In genomic region chr10:124476043-124476725, GRCh38 we compare ENCODE assay signal across 1 cellular context.
A peak's percentile ranks its signal among the peaks of the same experiment; 100 is the strongest.
TF ChIP-seq lines count a peak whose summit lies in the region.

No MANE protein-coding gene starts in this region.

TF ChIP-seq in HepG2, 621 proteins besides CTCF, POLR2A, EP300 and RAD21 (continued from another document):
- TF ChIP-seq, protein P1, sequence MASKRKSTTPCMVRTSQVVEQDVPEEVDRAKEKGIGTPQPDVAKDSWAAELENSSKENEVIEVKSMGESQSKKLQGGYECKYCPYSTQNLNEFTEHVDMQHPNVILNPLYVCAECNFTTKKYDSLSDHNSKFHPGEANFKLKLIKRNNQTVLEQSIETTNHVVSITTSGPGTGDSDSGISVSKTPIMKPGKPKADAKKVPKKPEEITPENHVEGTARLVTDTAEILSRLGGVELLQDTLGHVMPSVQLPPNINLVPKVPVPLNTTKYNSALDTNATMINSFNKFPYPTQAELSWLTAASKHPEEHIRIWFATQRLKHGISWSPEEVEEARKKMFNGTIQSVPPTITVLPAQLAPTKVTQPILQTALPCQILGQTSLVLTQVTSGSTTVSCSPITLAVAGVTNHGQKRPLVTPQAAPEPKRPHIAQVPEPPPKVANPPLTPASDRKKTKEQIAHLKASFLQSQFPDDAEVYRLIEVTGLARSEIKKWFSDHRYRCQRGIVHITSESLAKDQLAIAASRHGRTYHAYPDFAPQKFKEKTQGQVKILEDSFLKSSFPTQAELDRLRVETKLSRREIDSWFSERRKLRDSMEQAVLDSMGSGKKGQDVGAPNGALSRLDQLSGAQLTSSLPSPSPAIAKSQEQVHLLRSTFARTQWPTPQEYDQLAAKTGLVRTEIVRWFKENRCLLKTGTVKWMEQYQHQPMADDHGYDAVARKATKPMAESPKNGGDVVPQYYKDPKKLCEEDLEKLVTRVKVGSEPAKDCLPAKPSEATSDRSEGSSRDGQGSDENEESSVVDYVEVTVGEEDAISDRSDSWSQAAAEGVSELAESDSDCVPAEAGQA (IDR thresholded peaks at IDR 0.05; ENCODE audit: low read depth): peak; percentile 52; the same call in 1 of the 2 replicates
- TF ChIP-seq, protein P1 (CRISPR knock-in tag; IDR thresholded peaks at IDR 0.05; ENCODE audit: borderline replicate concordance): no peak
- TF ChIP-seq KDM1A (CRISPR knock-in tag; IDR thresholded peaks at IDR 0.05): 0 out of 2 replicates have a peak, but pooled peaks have one; percentile 12
